1 cellular context compared by ENCODE assay signal in genomic region chr12:53995311-53996187, GRCh38.
TF ChIP-seq lines count a peak whose summit lies in the region.

No MANE protein-coding gene starts in this region.

TF ChIP-seq in GM23338, 12 proteins besides CTCF, POLR2A, EP300 and RAD21 (continued from another document):
- no peak for TF ChIP-seq ZNF462 (CRISPR knock-in tag; IDR thresholded peaks at IDR 0.05)
